In the genomic region with DNA sequence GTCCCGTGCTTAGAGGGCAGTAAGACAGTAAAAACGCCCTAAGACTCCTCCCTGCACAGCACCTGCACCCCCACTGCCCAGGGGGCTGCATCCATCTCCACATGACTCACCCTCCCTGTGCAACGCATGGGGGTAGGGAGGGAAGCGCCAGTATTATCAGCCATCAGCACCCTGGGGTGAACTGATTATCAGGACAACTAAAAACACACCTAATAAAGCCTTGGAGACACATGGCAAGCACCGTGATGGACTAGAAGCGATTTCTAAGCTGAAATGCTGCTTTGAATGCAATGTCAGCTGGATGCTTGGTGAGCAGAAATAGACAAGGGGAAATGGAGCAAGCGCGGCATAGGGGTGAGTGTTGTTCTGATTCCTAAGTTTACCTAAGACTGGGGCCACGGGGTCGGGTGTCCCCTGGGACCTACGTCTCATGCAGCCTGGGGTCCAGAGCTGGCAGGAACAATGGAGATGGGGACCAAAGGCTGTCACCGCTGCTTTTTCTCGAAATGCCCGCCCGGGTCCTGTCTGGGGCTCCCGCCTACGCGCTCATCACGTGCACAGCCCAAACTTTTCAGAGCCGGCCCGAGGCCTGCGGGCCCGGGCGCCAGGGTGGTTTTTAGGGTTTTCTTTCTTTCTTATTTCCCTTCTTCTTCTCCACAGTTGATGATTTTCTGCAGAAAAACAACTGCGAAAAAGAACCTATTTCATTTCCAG, we compare ENCODE assay signal across 8 cellular contexts. TPM values are rescaled to one million over a fixed set of nuclear protein-coding genes. Genes with fewer than 3 reads are reported as not detected.
DNase-seq lines count a peak whose midpoint lies in the region; ATAC-seq and TF ChIP-seq lines count a peak whose summit lies in the region.

No MANE protein-coding gene starts in this region.

- H3K9me1 ChIP-seq in IMR-90 (ENCODE audit: insufficient read depth, low read length) = 0 out of 2 replicates have a peak, but pooled peaks cover 5% of the 10 kb centered on the region

- H3K27ac Mint-ChIP-seq in activated naive CD4-positive, alpha-beta T cell treated with anti-CD3 and anti-CD28 coated beads, Interleukin-2, amount 50 U/mL, for 24 hours = peak overlapping the region; percentile 97

- peak overlapping the region; percentile 44 for H3K4ac ChIP-seq in IMR-90 (ENCODE audit: low read depth, low read length)

- POLR2A ChIA-PET in IMR-90 (lab: Charles Lee; ENCODE audit: unreplicated experiment) = interaction anchor here (0.6 kb wide), 1 partner anchor 18 kb away, joined by 7 read pairs; no protein-coding TSS in a partner anchor

- dilution Hi-C loops in IMR-90 (cut with HindIII; ENCODE audit: low sequenced_read_pairs, unreplicated experiment) = no loop called here

- peak overlapping the region; percentile 70; the same call in 1 of the 2 replicates for H2AK5ac ChIP-seq in IMR-90 (ENCODE audit: low read depth, low read length)

- intact Hi-C loops in IMR-90 (cut with micrococcal nuclease) (loop anchor here (2.0 to 5.0 kb wide), 2 partner anchors 66 to 241 kb away; partner anchors contain the start of gene PERP), heart right ventricle (cut with DNase I) (loop anchor here (2.0 to 10.0 kb wide), 8 partner anchors 64 to 160 kb away; no protein-coding TSS in a partner anchor)

- CTCF ChIA-PET in IMR-90 (lab: Yijun Ruan, JAX) = interaction anchor here (0.5 to 2.1 kb wide), 11 partner anchors 16 to 164 kb away, joined by 3 to 10 read pairs (median 4); no protein-coding TSS in a partner anchor

- BruUV-seq in IMR-90 (replicated peaks; lab: Mats Ljungman, UMichigan) = no TSS peak

- H3K36me3 ChIP-seq in IMR-90 (ENCODE audit: control insufficient read depth, insufficient read depth, low read length) (peaks cover 2% of the 10 kb centered on the region; the same call in 1 of the 2 replicates), heart right ventricle (peaks cover 0 to 3% (median 0%) of the 10 kb centered on the region in 9 donors)

- ATAC-seq in GM21723 (IDR thresholded peaks at IDR 0.05; ENCODE audit: unreplicated experiment) (peak; percentile 34), IMR-90 (ENCODE audit: low read depth) (peak; percentile 21), heart right ventricle (peak; percentile 1 to 59 (median 28))

- H3K27me3 Mint-ChIP-seq in activated naive CD4-positive, alpha-beta T cell treated with anti-CD3 and anti-CD28 coated beads, Interleukin-2, amount 50 U/mL, for 24 hours = no peaks in the 10 kb centered on the region

- 0 out of 2 replicates have a peak overlapping the region, but pooled peaks have one; percentile 20 for H3K56ac ChIP-seq in IMR-90 (ENCODE audit: extremely low read depth, insufficient read depth, low read length)

- H3K9me3 ChIP-seq in IMR-90 (ENCODE audit: control insufficient read depth, insufficient read depth, low read length) (no peaks in the 10 kb centered on the region), heart right ventricle (no peaks in the 10 kb centered on the region)

- peak overlapping the region; percentile 44 for H3K9ac ChIP-seq in IMR-90 (ENCODE audit: low read depth, low read length)

- H2BK20ac ChIP-seq in IMR-90 (ENCODE audit: low read depth, low read length) = peak overlapping the region; percentile 61; the same call in 1 of the 2 replicates

- peak overlapping the region; percentile 60 for H3K14ac ChIP-seq in IMR-90 (replicated peaks; ENCODE audit: low read depth, low read length)

- H3K27me3 ChIP-seq in IMR-90 (ENCODE audit: control insufficient read depth, insufficient read depth, low read length) (no peaks in the 10 kb centered on the region), heart right ventricle (no peaks in the 10 kb centered on the region)

- no peak for TF ChIP-seq RAD21 in IMR-90 (IDR thresholded peaks at IDR 0.05; ENCODE audit: low read length)

- in situ Hi-C loops in IMR-90 (cut with MboI; ENCODE audit: low sequenced_read_pairs) = loop anchor here (5.0 to 10.0 kb wide), 2 partner anchors 159 to 238 kb away; partner anchors contain the start of gene PERP

- H4K91ac ChIP-seq in IMR-90 (ENCODE audit: insufficient read depth, low read depth, low read length) = peak overlapping the region; percentile 36; the same call in 1 of the 2 replicates

- peak overlapping the region; percentile 73 for H3K4me2 ChIP-seq in IMR-90 (ENCODE audit: low read depth, low read length)

- H3K4me1 ChIP-seq in IMR-90 (ENCODE audit: control insufficient read depth, insufficient read depth, low read length) (peaks cover 12% of the 10 kb centered on the region), heart right ventricle (peaks cover 3 to 51% (median 33%) of the 10 kb centered on the region in 9 donors)

- H4K8ac ChIP-seq in IMR-90 (ENCODE audit: low read depth in 2 of 2, low read length in 2 of 2) = peak overlapping the region; percentile 15 to 79; a peak in 3 of 4 replicates

- H2BK5ac ChIP-seq in IMR-90 (ENCODE audit: low read depth, low read length, poor library complexity, severe bottlenecking) = peak overlapping the region; percentile 14

- H3K9me3 Mint-ChIP-seq in activated naive CD4-positive, alpha-beta T cell treated with anti-CD3 and anti-CD28 coated beads, Interleukin-2, amount 50 U/mL, for 24 hours = no peaks in the 10 kb centered on the region

- H4K5ac ChIP-seq in IMR-90 (ENCODE audit: low read depth, low read length) = peak overlapping the region; percentile 28

- peak overlapping the region; percentile 60 for H3K23ac ChIP-seq in IMR-90 (ENCODE audit: low read depth, low read length)

- no peak for TF ChIP-seq CTCF in IMR-90 (conservative IDR thresholded peaks at IDR 0.05; ENCODE audit: low read depth, low read length)
- TF ChIP-seq CTCF in heart right ventricle (IDR thresholded peaks at IDR 0.05) = no peak

- H2BK15ac ChIP-seq in IMR-90 (ENCODE audit: low read depth, low read length) = peak overlapping the region; percentile 29; the same call in 1 of the 3 replicates

- H3K4me3 ChIP-seq in IMR-90 (ENCODE audit: insufficient read depth, low read depth, low read length) (peak overlapping the region; percentile 41), heart right ventricle (peak overlapping the region; percentile 60 to 99 (median 85))

- H3K4me1 Mint-ChIP-seq in activated naive CD4-positive, alpha-beta T cell treated with anti-CD3 and anti-CD28 coated beads, Interleukin-2, amount 50 U/mL, for 24 hours = peaks cover 36% of the 10 kb centered on the region

- 0 out of 2 replicates have a peak, but pooled peaks cover 6% of the 10 kb centered on the region for H4K20me1 ChIP-seq in IMR-90 (ENCODE audit: insufficient read depth, low read length)

- H3K27ac ChIP-seq in IMR-90 (ENCODE audit: insufficient read depth, low read length) = peak overlapping the region; percentile 27
- peak overlapping the region; percentile 41 to 92 (median 82) for H3K27ac ChIP-seq in heart right ventricle

- H2AK9ac ChIP-seq in IMR-90 (replicated peaks; ENCODE audit: low read depth, low read length, poor library complexity) = peak overlapping the region; percentile 69

- H2AFZ ChIP-seq in IMR-90 (replicated peaks; ENCODE audit: low read length, poor library complexity) = peak overlapping the region; percentile 92

- H3K18ac ChIP-seq in IMR-90 (ENCODE audit: low read depth, low read length) = peak overlapping the region; percentile 8

- peak overlapping the region; percentile 67; the same call in 1 of the 2 replicates for H2BK120ac ChIP-seq in IMR-90 (ENCODE audit: low read depth, low read length)

- DNase-seq in DMS 273 (lab: John Stamatoyannopoulos, UW; ENCODE audit: unreplicated experiment) (peak; percentile 83), DMS 273 treated with DMSO at 0.1 percent for 48 hours (lab: John Stamatoyannopoulos, UW) (no peak), IMR-90 (no peak), heart right ventricle (no peak), retina (peak; percentile 83), EL (no peak)

- peak overlapping the region; percentile 92 for H3K4me3 Mint-ChIP-seq in activated naive CD4-positive, alpha-beta T cell treated with anti-CD3 and anti-CD28 coated beads, Interleukin-2, amount 50 U/mL, for 24 hours

- peaks cover 30% of the 10 kb centered on the region for H3K36me3 Mint-ChIP-seq in activated naive CD4-positive, alpha-beta T cell treated with anti-CD3 and anti-CD28 coated beads, Interleukin-2, amount 50 U/mL, for 24 hours

- peaks cover 5 to 37% of the 10 kb centered on the region in 2 experiments; a peak in 3 of 4 replicates for H3K79me1 ChIP-seq in IMR-90 (ENCODE audit: low read depth in 1 of 2, low read length in 2 of 2)

- WGBS in IMR-90 (ENCODE audit: extremely low coverage in 2 of 2, insufficient read length in 1 of 2), 2 experiments = no CpG with 5 or more reads among the region's 25 CpGs
- WGBS in heart right ventricle, 2 donors = 10% methylated on average over 25 of the region's 25 CpGs

- TF ChIP-seq POLR2A in IMR-90 (IDR thresholded peaks at IDR 0.05; ENCODE audit: low read depth, low read length) = no peak

TF ChIP-seq in IMR-90, 13 proteins besides CTCF, POLR2A, EP300 and RAD21 (continues in another document):
- TF ChIP-seq CEBPB (IDR thresholded peaks at IDR 0.05; ENCODE audit: low read depth, low read length) = no peak
- TF ChIP-seq FOS (IDR thresholded peaks at IDR 0.05; ENCODE audit: low read depth, low read length) = peak; percentile 65
- peak; percentile 90 for TF ChIP-seq BHLHE40 (IDR thresholded peaks at IDR 0.05; ENCODE audit: low read depth, low read length)
- no peak for TF ChIP-seq CHD1 (IDR thresholded peaks at IDR 0.05; ENCODE audit: low read depth, low read length)
- no peak for TF ChIP-seq MAZ (IDR thresholded peaks at IDR 0.05; ENCODE audit: borderline replicate concordance, low read depth, low read length)
- TF ChIP-seq ELK1 (IDR thresholded peaks at IDR 0.05; ENCODE audit: borderline replicate concordance, low read depth, low read length) = no peak
- TF ChIP-seq MXI1 (IDR thresholded peaks at IDR 0.05; ENCODE audit: borderline replicate concordance, low read depth, low read length) = no peak; the same call in 1 of the 2 replicates
- TF ChIP-seq RCOR1 (IDR thresholded peaks at IDR 0.05; ENCODE audit: insufficient replicate concordance, low read length) = no peak
- TF ChIP-seq MAFK (IDR thresholded peaks at IDR 0.05; ENCODE audit: low read depth, low read length) = no peak

RNA-seq across cellular contexts. Expression of gene TNFAIP3, which starts 0.7 kb away (rescaled TPM):
- total RNA-seq in IMR-90 (2012; rRNA removed) = 4.4 and 5.0 TPM in 2 replicates
- polyA plus RNA-seq in IMR-90 (2012; rRNA removed) = 12.6 and 14.2 TPM in 2 replicates
- polyA plus RNA-seq in IMR-90 (2012; cell fraction: cytosol; rRNA removed) = 3.5 and 6.8 TPM in 2 replicates
- 29.5 and 108 TPM in 2 replicates for polyA plus RNA-seq in IMR-90 (2012; cell fraction: nucleus; rRNA removed; ENCODE audit: low replicate concordance)
- 10 to 100 TPM in 5 of 10 donors, 1 to 10 TPM in 5; 3.2 to 33.3 (median 9.6) TPM for total RNA-seq in heart right ventricle
- 1 to 10 TPM; 2.9 to 4.5 TPM for polyA plus RNA-seq in heart right ventricle

Comparison
In these comparisons a context has a peak if more than half of its experiments do, and no peak if none do; other contexts are left out.
1. DNase-seq: peak in DMS 273 (single experiment) and retina (single experiment); none in DMS 273 treated with DMSO at 0.1 percent for 48 hours (single experiment), IMR-90 (single experiment), heart right ventricle (0 of 2) and EL (single experiment).
2. Peak in every context shown above with its lines, with median percentiles within 50 percentile points of each other: ATAC-seq.